ENCODE assay signal across 8 cellular contexts in genomic region chr20:53594068-53595017, GRCh38. TPM values are rescaled to one million over a fixed set of nuclear protein-coding genes. Genes with fewer than 3 reads are reported as not detected.
A peak's percentile ranks its signal among the peaks of the same experiment; 100 is the strongest.
DNase-seq lines count a peak whose midpoint lies in the region; ATAC-seq and TF ChIP-seq lines count a peak whose summit lies in the region.

No MANE protein-coding gene starts in this region.

- H3K36me3 Mint-ChIP-seq in T-helper 2 cell treated with Interferon-gamma antibody and Interleukin-4, amounts not matched to agents 5 μg/mL and 100 μg/mL, for 36 hours (ENCODE audit: low read depth) = peaks cover 34% of the 10 kb centered on the region

- no peak for TF ChIP-seq CTCF in ascending aorta (IDR thresholded peaks at IDR 0.05)

- peak; percentile 73 for ATAC-seq in HG02885 (IDR thresholded peaks at IDR 0.05; ENCODE audit: poor library complexity, unreplicated experiment)
- peak; percentile 91 for ATAC-seq in sciatic nerve

- no peaks in the 10 kb centered on the region for H3K27me3 Mint-ChIP-seq in T-helper 2 cell treated with Interferon-gamma antibody and Interleukin-4, amounts not matched to agents 5 μg/mL and 100 μg/mL, for 36 hours (ENCODE audit: low read depth)

- H3K4me1 ChIP-seq in ascending aorta = peaks cover 0 to 13% of the 10 kb centered on the region in 2 donors

- no peaks in the 10 kb centered on the region for H3K9me3 ChIP-seq in ascending aorta

- peak; percentile 48 for TF ChIP-seq POLR2A in GM15510 (IDR thresholded peaks at IDR 0.05; ENCODE audit: borderline replicate concordance, extremely low read depth, insufficient read length)

- intact Hi-C loops in ascending aorta (cut with DNase I) = loop anchor here (1.0 to 10.0 kb wide), 4 partner anchors 29 to 750 kb away; no protein-coding TSS in a partner anchor
- intact Hi-C loops in sciatic nerve (cut with DNase I) = no loop called here

- peak overlapping the region; percentile 95 to 99 for H3K27ac ChIP-seq in ascending aorta

- H3K27me3 ChIP-seq in ascending aorta = no peaks in the 10 kb centered on the region

- peak overlapping the region; percentile 92 to 98 for H3K4me3 ChIP-seq in ascending aorta

- DNase-seq in NCI-H1694 treated with DMSO at 0.1 percent for 48 hours (lab: John Stamatoyannopoulos, UW) (peak; percentile 70), ascending aorta (ENCODE audit: low spot score in 2 of 2) (peak; percentile 64 to 98), hypothalamus (lab: John Stamatoyannopoulos, UW) (peak; percentile 34 to 99 (median 93)), sciatic nerve (ENCODE audit: low spot score) (peak; percentile 99), GM19240 (ENCODE audit: insufficient read length, low spot score) (no peak)
- DNase-seq in T-helper 2 cell treated with Interferon-gamma antibody and Interleukin-4, amounts not matched to agents 5 μg/mL and 100 μg/mL, for 36 hours (ENCODE audit: low spot score) = peak; percentile 95

- no peaks in the 10 kb centered on the region for H3K9me3 Mint-ChIP-seq in T-helper 2 cell treated with Interferon-gamma antibody and Interleukin-4, amounts not matched to agents 5 μg/mL and 100 μg/mL, for 36 hours

- peaks cover 50% of the 10 kb centered on the region for H3K4me1 Mint-ChIP-seq in T-helper 2 cell treated with Interferon-gamma antibody and Interleukin-4, amounts not matched to agents 5 μg/mL and 100 μg/mL, for 36 hours (ENCODE audit: low read depth)

- H3K27ac Mint-ChIP-seq in T-helper 2 cell treated with Interferon-gamma antibody and Interleukin-4, amounts not matched to agents 5 μg/mL and 100 μg/mL, for 36 hours = peak overlapping the region; percentile 96

- H3K36me3 ChIP-seq in ascending aorta = no peaks in the 10 kb centered on the region

- H3K4me3 Mint-ChIP-seq in T-helper 2 cell treated with Interferon-gamma antibody and Interleukin-4, amounts not matched to agents 5 μg/mL and 100 μg/mL, for 36 hours = peak overlapping the region; percentile 89

RNA-seq across cellular contexts. Expression of gene ZNF217, which starts 0.7 kb away (rescaled TPM):
- total RNA-seq in ascending aorta (8.9 TPM), sciatic nerve (34.9 TPM)
